In the genomic region with DNA sequence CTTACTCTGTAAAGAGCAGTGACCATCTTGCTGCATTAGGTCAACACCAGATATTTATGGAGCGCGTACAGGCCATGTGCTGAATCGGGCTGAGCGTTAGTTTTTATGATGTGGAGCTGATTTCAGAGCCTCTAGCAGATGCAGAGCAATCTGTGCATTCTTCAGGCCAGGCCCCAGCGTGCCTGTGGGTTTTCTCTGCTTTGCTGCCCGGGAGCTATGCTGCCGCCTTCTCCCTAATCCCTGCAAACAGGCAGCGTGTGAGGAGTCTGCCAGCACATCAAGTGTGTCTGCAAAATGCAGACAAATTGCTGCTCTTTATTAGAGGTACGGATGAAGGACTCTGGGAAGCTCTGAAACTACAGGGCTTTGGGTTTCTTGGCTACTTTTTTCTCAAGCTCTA, we compare ENCODE assay signal across 1 cellular context.
TF ChIP-seq lines count a peak whose summit lies in the region.

No MANE protein-coding gene starts in this region.

TF ChIP-seq in WTC11, 78 proteins besides CTCF, POLR2A, EP300 and RAD21 (continued from another document):
- TF ChIP-seq, protein P1, sequence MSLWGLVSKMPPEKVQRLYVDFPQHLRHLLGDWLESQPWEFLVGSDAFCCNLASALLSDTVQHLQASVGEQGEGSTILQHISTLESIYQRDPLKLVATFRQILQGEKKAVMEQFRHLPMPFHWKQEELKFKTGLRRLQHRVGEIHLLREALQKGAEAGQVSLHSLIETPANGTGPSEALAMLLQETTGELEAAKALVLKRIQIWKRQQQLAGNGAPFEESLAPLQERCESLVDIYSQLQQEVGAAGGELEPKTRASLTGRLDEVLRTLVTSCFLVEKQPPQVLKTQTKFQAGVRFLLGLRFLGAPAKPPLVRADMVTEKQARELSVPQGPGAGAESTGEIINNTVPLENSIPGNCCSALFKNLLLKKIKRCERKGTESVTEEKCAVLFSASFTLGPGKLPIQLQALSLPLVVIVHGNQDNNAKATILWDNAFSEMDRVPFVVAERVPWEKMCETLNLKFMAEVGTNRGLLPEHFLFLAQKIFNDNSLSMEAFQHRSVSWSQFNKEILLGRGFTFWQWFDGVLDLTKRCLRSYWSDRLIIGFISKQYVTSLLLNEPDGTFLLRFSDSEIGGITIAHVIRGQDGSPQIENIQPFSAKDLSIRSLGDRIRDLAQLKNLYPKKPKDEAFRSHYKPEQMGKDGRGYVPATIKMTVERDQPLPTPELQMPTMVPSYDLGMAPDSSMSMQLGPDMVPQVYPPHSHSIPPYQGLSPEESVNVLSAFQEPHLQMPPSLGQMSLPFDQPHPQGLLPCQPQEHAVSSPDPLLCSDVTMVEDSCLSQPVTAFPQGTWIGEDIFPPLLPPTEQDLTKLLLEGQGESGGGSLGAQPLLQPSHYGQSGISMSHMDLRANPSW (CRISPR knock-in tag; conservative IDR thresholded peaks at IDR 0.05; ENCODE audit: low read depth) = no peak
- TF ChIP-seq ZNF121 (CRISPR knock-in tag; IDR thresholded peaks at IDR 0.05) (no peak), ZNF416 (CRISPR knock-in tag; IDR thresholded peaks at IDR 0.05) (no peak)
- TF ChIP-seq, protein P2, sequence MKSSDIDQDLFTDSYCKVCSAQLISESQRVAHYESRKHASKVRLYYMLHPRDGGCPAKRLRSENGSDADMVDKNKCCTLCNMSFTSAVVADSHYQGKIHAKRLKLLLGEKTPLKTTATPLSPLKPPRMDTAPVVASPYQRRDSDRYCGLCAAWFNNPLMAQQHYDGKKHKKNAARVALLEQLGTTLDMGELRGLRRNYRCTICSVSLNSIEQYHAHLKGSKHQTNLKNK (CRISPR knock-in tag; IDR thresholded peaks at IDR 0.05) = no peak
- TF ChIP-seq, protein P3, sequence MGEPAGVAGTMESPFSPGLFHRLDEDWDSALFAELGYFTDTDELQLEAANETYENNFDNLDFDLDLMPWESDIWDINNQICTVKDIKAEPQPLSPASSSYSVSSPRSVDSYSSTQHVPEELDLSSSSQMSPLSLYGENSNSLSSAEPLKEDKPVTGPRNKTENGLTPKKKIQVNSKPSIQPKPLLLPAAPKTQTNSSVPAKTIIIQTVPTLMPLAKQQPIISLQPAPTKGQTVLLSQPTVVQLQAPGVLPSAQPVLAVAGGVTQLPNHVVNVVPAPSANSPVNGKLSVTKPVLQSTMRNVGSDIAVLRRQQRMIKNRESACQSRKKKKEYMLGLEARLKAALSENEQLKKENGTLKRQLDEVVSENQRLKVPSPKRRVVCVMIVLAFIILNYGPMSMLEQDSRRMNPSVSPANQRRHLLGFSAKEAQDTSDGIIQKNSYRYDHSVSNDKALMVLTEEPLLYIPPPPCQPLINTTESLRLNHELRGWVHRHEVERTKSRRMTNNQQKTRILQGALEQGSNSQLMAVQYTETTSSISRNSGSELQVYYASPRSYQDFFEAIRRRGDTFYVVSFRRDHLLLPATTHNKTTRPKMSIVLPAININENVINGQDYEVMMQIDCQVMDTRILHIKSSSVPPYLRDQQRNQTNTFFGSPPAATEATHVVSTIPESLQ (CRISPR knock-in tag; IDR thresholded peaks at IDR 0.05) = no peak
- TF ChIP-seq, protein P4, sequence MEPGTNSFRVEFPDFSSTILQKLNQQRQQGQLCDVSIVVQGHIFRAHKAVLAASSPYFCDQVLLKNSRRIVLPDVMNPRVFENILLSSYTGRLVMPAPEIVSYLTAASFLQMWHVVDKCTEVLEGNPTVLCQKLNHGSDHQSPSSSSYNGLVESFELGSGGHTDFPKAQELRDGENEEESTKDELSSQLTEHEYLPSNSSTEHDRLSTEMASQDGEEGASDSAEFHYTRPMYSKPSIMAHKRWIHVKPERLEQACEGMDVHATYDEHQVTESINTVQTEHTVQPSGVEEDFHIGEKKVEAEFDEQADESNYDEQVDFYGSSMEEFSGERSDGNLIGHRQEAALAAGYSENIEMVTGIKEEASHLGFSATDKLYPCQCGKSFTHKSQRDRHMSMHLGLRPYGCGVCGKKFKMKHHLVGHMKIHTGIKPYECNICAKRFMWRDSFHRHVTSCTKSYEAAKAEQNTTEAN (CRISPR knock-in tag; IDR thresholded peaks at IDR 0.05) = no peak
